ENCODE assay signal across 1 cellular context in the genomic region with DNA sequence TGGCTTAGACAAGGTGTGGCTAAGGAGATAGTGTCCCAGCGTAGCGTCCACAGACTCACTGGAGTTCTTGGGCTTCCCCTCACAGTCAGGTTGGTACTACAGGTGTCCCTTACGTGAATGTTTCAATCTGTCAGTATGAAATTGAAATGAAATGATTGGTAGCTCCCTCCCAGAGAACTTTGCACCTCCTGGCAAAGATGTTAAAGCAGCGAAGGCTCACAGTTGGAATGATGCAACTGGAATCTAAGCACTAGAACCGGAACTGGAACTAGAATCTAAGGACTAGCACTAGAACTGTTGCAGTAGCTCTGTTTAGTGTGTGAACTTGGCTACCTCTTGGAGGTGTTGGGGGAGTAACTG.
TF ChIP-seq lines count a peak whose summit lies in the region.

No MANE protein-coding gene starts in this region.

TF ChIP-seq in endothelial cell of umbilical vein, 7 proteins besides CTCF, POLR2A, EP300 and RAD21:
- TF ChIP-seq MYC (IDR thresholded peaks at IDR 0.05; ENCODE audit: low read depth, low read length) (no peak), POLR2AphosphoS5 (IDR thresholded peaks at IDR 0.05; ENCODE audit: insufficient read depth, low read depth, low read length) (no peak), EZH2 (IDR thresholded peaks at IDR 0.05; ENCODE audit: borderline replicate concordance, low read depth, low read length, severe bottlenecking) (no peak), GATA2 (IDR thresholded peaks at IDR 0.05; ENCODE audit: insufficient read depth, insufficient read length, low read depth, low read length) (no peak), JUN (IDR thresholded peaks at IDR 0.05; ENCODE audit: borderline replicate concordance, insufficient read depth, insufficient read length, low read depth) (no peak), FOS (IDR thresholded peaks at IDR 0.05; ENCODE audit: borderline replicate concordance, insufficient read depth, low read length) (no peak)
